ENCODE assay signal across 14 cellular contexts in genomic region chr1:89540406-89540970, GRCh38. TPM values are rescaled to one million over a fixed set of nuclear protein-coding genes. Genes with fewer than 3 reads are reported as not detected.
DNase-seq lines count a peak whose midpoint lies in the region; ATAC-seq and TF ChIP-seq lines count a peak whose summit lies in the region.
"Had no signal": no experiment of that assay in that cellular context is flagged by ENCODE, and none has a peak within 500 bp of the region (broad histone marks: within the 10 kb centered on the region; RNA-seq: fewer than 3 reads in every experiment).

No MANE protein-coding gene starts in this region.

- H3K27me3 Mint-ChIP-seq in activated T-cell treated with anti-CD3 and anti-CD28 coated beads, Interleukin-2, amount 50 U/mL, for 24 hours, result no peaks in the 10 kb centered on the region
- H3K27me3 Mint-ChIP-seq in activated naive CD8-positive, alpha-beta T cell treated with anti-CD3 and anti-CD28 coated beads for 36 hours, result no peaks in the 10 kb centered on the region

- H3K9me3 ChIP-seq in esophagus squamous epithelium, result no peaks in the 10 kb centered on the region
- H3K9me3 ChIP-seq: upper lobe of left lung had no signal

- TF ChIP-seq POLR2A in NB4 (IDR thresholded peaks at IDR 0.05; ENCODE audit: extremely low read depth, insufficient read length), result no peak
- no peak for TF ChIP-seq POLR2A in esophagus squamous epithelium (IDR thresholded peaks at IDR 0.05)

- no peaks in the 10 kb centered on the region for H3K27me3 ChIP-seq in esophagus squamous epithelium
- H3K27me3 ChIP-seq: upper lobe of left lung had no signal

- H3K4me3 ChIP-seq in NB4 (ENCODE audit: low read depth, low read length) (no peak overlapping the region), esophagus squamous epithelium (no peak overlapping the region)
- H3K4me3 ChIP-seq: upper lobe of left lung had no signal

- no peak overlapping the region for H3K27ac ChIP-seq in esophagus squamous epithelium
- H3K27ac ChIP-seq: upper lobe of left lung had no signal

- peaks cover 84% of the 10 kb centered on the region for H3K4me1 Mint-ChIP-seq in activated T-cell treated with anti-CD3 and anti-CD28 coated beads, Interleukin-2, amount 50 U/mL, for 24 hours (ENCODE audit: low read depth)
- peaks cover 74% of the 10 kb centered on the region for H3K4me1 Mint-ChIP-seq in activated naive CD8-positive, alpha-beta T cell treated with anti-CD3 and anti-CD28 coated beads for 36 hours

- H3K27ac Mint-ChIP-seq in activated T-cell treated with anti-CD3 and anti-CD28 coated beads, Interleukin-2, amount 50 U/mL, for 24 hours, result peak overlapping the region; percentile 95
- H3K27ac Mint-ChIP-seq in activated naive CD8-positive, alpha-beta T cell treated with anti-CD3 and anti-CD28 coated beads for 36 hours, result peak overlapping the region; percentile 67

- intact Hi-C loops in esophagus squamous epithelium (cut with DNase I), result no loop called here

- H3K36me3 Mint-ChIP-seq in activated T-cell treated with anti-CD3 and anti-CD28 coated beads, Interleukin-2, amount 50 U/mL, for 24 hours (ENCODE audit: low read depth), result peaks cover 83% of the 10 kb centered on the region
- H3K36me3 Mint-ChIP-seq in activated naive CD8-positive, alpha-beta T cell treated with anti-CD3 and anti-CD28 coated beads for 36 hours, result peaks cover 71% of the 10 kb centered on the region

- H3K4me3 Mint-ChIP-seq in activated T-cell treated with anti-CD3 and anti-CD28 coated beads, Interleukin-2, amount 50 U/mL, for 24 hours, result peak overlapping the region; percentile 59
- no peak overlapping the region for H3K4me3 Mint-ChIP-seq in activated naive CD8-positive, alpha-beta T cell treated with anti-CD3 and anti-CD28 coated beads for 36 hours

- no peak for ATAC-seq in HG03565 (IDR thresholded peaks at IDR 0.05; ENCODE audit: unreplicated experiment)
- ATAC-seq: HCT116 had no signal

- WGBS in esophagus squamous epithelium, 2 donors, result 56 to 63% methylated on average over 4 of the region's 4 CpGs

- peaks cover 0 to 9% (median 8%) of the 10 kb centered on the region in 3 donors for H3K4me1 ChIP-seq in esophagus squamous epithelium

- no peak for TF ChIP-seq CTCF in NB4 (IDR thresholded peaks at IDR 0.05; ENCODE audit: low read depth, low read length)
- TF ChIP-seq CTCF in esophagus squamous epithelium (IDR thresholded peaks at IDR 0.05), result no peak

- peaks cover 10% of the 10 kb centered on the region for H3K9me3 Mint-ChIP-seq in activated T-cell treated with anti-CD3 and anti-CD28 coated beads, Interleukin-2, amount 50 U/mL, for 24 hours
- H3K9me3 Mint-ChIP-seq in activated naive CD8-positive, alpha-beta T cell treated with anti-CD3 and anti-CD28 coated beads for 36 hours, result peaks cover 9% of the 10 kb centered on the region

- H3K36me3 ChIP-seq in esophagus squamous epithelium, result no peaks in the 10 kb centered on the region
- H3K36me3 ChIP-seq: upper lobe of left lung had no signal

- no peak for DNase-seq in activated T-cell treated with anti-CD3 and anti-CD28 coated beads, Interleukin-2, amount 50 U/mL, for 24 hours
- no peak for DNase-seq in activated T-cell treated with anti-CD3 and anti-CD28 coated beads, Interleukin-2, amount 50 U/mL, for 1 hour
- DNase-seq in NB4 (ENCODE audit: low read depth) (peak; percentile 24), esophagus squamous epithelium (lab: John Stamatoyannopoulos, UW) (no peak), NCI-H524 (lab: John Stamatoyannopoulos, UW) (no peak)
- no peak for DNase-seq in activated naive CD8-positive, alpha-beta T cell treated with anti-CD3 and anti-CD28 coated beads for 36 hours
- peak; percentile 57 for DNase-seq in stimulated activated CD8-positive, alpha-beta memory T cell treated with anti-CD3 and anti-CD28 coated beads, Interleukin-4, amount 100 ng/mL, for 48 hours
- DNase-seq: activated effector memory CD4-positive, alpha-beta T cell treated with Interleukin-2 at 50 U/mL for 16 hours; NCI-H2107; NK-92 treated with Interleukin-12 subunit alpha and Interleukin-12 subunit beta, amount 100 ng/mL, for 24 hours; SHP77 treated with DMSO at 0.1 percent for 48 hours had no signal

RNA-seq across cellular contexts. Expression of gene LRRC8B, which starts 15.9 kb away (rescaled TPM):
- total RNA-seq in activated naive CD8-positive, alpha-beta T cell treated with anti-CD3 and anti-CD28 coated beads for 36 hours, result 10 to 100 TPM; 22.3 to 24.5 TPM
- 10 to 100 TPM in 1 of 4 donors, 1 to 10 TPM in 3; 8.7 to 19.5 (median 9.2) TPM for total RNA-seq in esophagus squamous epithelium

Comparison
In these comparisons a context has a peak if more than half of its experiments do, and no peak if none do; other contexts are left out.
1. DNase-seq: peak in NB4 (single experiment) and stimulated activated CD8-positive, alpha-beta memory T cell treated with anti-CD3 and anti-CD28 coated beads, Interleukin-4, amount 100 ng/mL, for 48 hours (single experiment); none in activated T-cell treated with anti-CD3 and anti-CD28 coated beads, Interleukin-2, amount 50 U/mL, for 24 hours (single experiment), activated T-cell treated with anti-CD3 and anti-CD28 coated beads, Interleukin-2, amount 50 U/mL, for 1 hour (single experiment), activated naive CD8-positive, alpha-beta T cell treated with anti-CD3 and anti-CD28 coated beads for 36 hours (single experiment), esophagus squamous epithelium (single experiment) and NCI-H524 (0 of 2).